ENCODE assay signal across 8 cellular contexts in genomic region chr14:94174622-94175402, GRCh38. TPM values are rescaled to one million over a fixed set of nuclear protein-coding genes. Genes with fewer than 3 reads are reported as not detected.
DNase-seq lines count a peak whose midpoint lies in the region; ATAC-seq and TF ChIP-seq lines count a peak whose summit lies in the region.

No MANE protein-coding gene starts in this region.

- intact Hi-C loops in lower lobe of right lung (cut with DNase I) = no loop called here

- DNase-seq in GM12865 (ENCODE audit: low read depth) = no peak
- DNase-seq in NCI-H69 (lab: John Stamatoyannopoulos, UW) = peak; percentile 70
- peak; percentile 90 for DNase-seq in chondrocyte (ENCODE audit: low spot score)
- DNase-seq in lower lobe of right lung = peak; percentile 52
- DNase-seq in upper lobe of left lung = peak in 1 of 2 donors; percentile 42
- DNase-seq in NCI-H2107 (lab: John Stamatoyannopoulos, UW) = no peak
- DNase-seq in effector CD4-positive, alpha-beta T cell = no peak

- ATAC-seq in lower lobe of right lung = peak; percentile 4 to 6
- ATAC-seq in upper lobe of left lung (ENCODE audit: low FRiP score in 2 of 2) = peak in 1 of 2 donors; percentile 7
- ATAC-seq in HG03565 (IDR thresholded peaks at IDR 0.05; ENCODE audit: unreplicated experiment) = no peak

- H3K4me3 ChIP-seq in GM12865 (ENCODE audit: low read depth, low read length) = peak overlapping the region; percentile 18
- peak overlapping the region; percentile 75 for H3K4me3 ChIP-seq in lower lobe of right lung
- peak overlapping the region; percentile 49 to 86 (median 73) for H3K4me3 ChIP-seq in upper lobe of left lung

- no peaks in the 10 kb centered on the region for H3K36me3 Mint-ChIP-seq in chondrocyte (ENCODE audit: low read depth)

- WGBS in upper lobe of left lung, 2 donors = 2% methylated on average over 12 to 43 of the region's 55 CpGs

- TF ChIP-seq CTCF in GM12865 (IDR thresholded peaks at IDR 0.05; ENCODE audit: insufficient read depth, low read depth, low read length, missing control alignments) = no peak
- TF ChIP-seq CTCF in chondrocyte (IDR thresholded peaks at IDR 0.05) = no peak
- TF ChIP-seq CTCF in lower lobe of right lung (IDR thresholded peaks at IDR 0.05) = no peak
- TF ChIP-seq CTCF in upper lobe of left lung (IDR thresholded peaks at IDR 0.05) = no peak

- H3K27me3 ChIP-seq in lower lobe of right lung (ENCODE audit: low read depth) = peaks cover 43% of the 10 kb centered on the region
- peaks cover 0 to 14% (median 9%) of the 10 kb centered on the region in 4 donors for H3K27me3 ChIP-seq in upper lobe of left lung

- H3K36me3 ChIP-seq in lower lobe of right lung (no peaks in the 10 kb centered on the region), upper lobe of left lung (no peaks in the 10 kb centered on the region)

- H3K27ac ChIP-seq in lower lobe of right lung (no peak overlapping the region), upper lobe of left lung (peak overlapping the region; percentile 42 to 86 (median 56))

- no peak for TF ChIP-seq POLR2A in upper lobe of left lung (IDR thresholded peaks at IDR 0.05)

- no peak overlapping the region for H3K27ac Mint-ChIP-seq in chondrocyte (ENCODE audit: unreplicated experiment)

- H3K27me3 Mint-ChIP-seq in chondrocyte (ENCODE audit: low read depth) = peaks cover 52% of the 10 kb centered on the region

- H3K4me1 Mint-ChIP-seq in chondrocyte (ENCODE audit: low read depth) = peaks cover 17% of the 10 kb centered on the region

- H3K4me3 Mint-ChIP-seq in chondrocyte (ENCODE audit: unreplicated experiment) = peak overlapping the region; percentile 58

- no peaks in the 10 kb centered on the region for H3K9me3 Mint-ChIP-seq in chondrocyte (ENCODE audit: low read depth)

- peaks cover 19% of the 10 kb centered on the region for H3K4me1 ChIP-seq in lower lobe of right lung
- H3K4me1 ChIP-seq in upper lobe of left lung = peaks cover 15 to 31% (median 19%) of the 10 kb centered on the region in 4 donors

- no peak for TF ChIP-seq EP300 in upper lobe of left lung (IDR thresholded peaks at IDR 0.05)

- no peaks in the 10 kb centered on the region for H3K9me3 ChIP-seq in lower lobe of right lung
- no peaks in the 10 kb centered on the region for H3K9me3 ChIP-seq in upper lobe of left lung

RNA-seq across cellular contexts. Expression of gene PPP4R4, which starts 0.7 kb away (rescaled TPM):
- total RNA-seq in chondrocyte (0.22 TPM in 1 of 3 replicates, not detected in the others), lower lobe of right lung (5.9 TPM), upper lobe of left lung (10 to 100 TPM in 2 of 6 donors, 1 to 10 TPM in 4; 3.0 to 18.4 (median 6.3) TPM)

RNA-seq across cellular contexts. Expression of gene IFI27L2, which starts 45.4 kb away (rescaled TPM):
- 36.0 to 71.8 TPM (median 66.8 TPM) in 3 replicates for total RNA-seq in chondrocyte
- total RNA-seq in lower lobe of right lung = 49.7 TPM
- 100 to 1,000 TPM in 2 of 6 donors, 10 to 100 TPM in 4; 45.2 to 118 (median 70.8) TPM for total RNA-seq in upper lobe of left lung

Comparison
In these comparisons a context has a peak if more than half of its experiments do, and no peak if none do; other contexts are left out.
1. DNase-seq: peak in NCI-H69 (single experiment), chondrocyte (single experiment) and lower lobe of right lung (single experiment); none in GM12865 (single experiment), NCI-H2107 (single experiment) and effector CD4-positive, alpha-beta T cell (single experiment).
2. H3K4me3 ChIP-seq: peak in every context shown above with its lines; median percentile 75 in lower lobe of right lung; 73 in upper lobe of left lung; 18 in GM12865.